Comparison of ENCODE assay signal across 8 cellular contexts in genomic region chr7:25862254-25862992, GRCh38.
A peak's percentile ranks its signal among the peaks of the same experiment; 100 is the strongest.
DNase-seq lines count a peak whose midpoint lies in the region; ATAC-seq and TF ChIP-seq lines count a peak whose summit lies in the region.

No MANE protein-coding gene starts in this region.

- H3K36me3 ChIP-seq in SK-N-MC (ENCODE audit: insufficient read depth, low read length) (no peaks in the 10 kb centered on the region), skeletal muscle satellite cell (ENCODE audit: insufficient read depth, low read length) (no peaks in the 10 kb centered on the region)

- peak overlapping the region; percentile 87 for H3K4me2 ChIP-seq in skeletal muscle satellite cell (ENCODE audit: low read length)

- intact Hi-C loops in left cardiac atrium (cut with DNase I), result loop anchor here in 1 of 2 donors (10.0 kb wide), 1 partner anchor 1302 kb away; the partner anchor contains the start of gene HOXA9

- H3K4me3 ChIP-seq in SK-N-MC (peak overlapping the region; percentile 86), skeletal muscle satellite cell (ENCODE audit: low read length) (peak overlapping the region; percentile 64)

- H3K27ac ChIP-seq in SK-N-MC, result peak overlapping the region; percentile 86

- H3K9ac ChIP-seq in SK-N-MC (ENCODE audit: insufficient read length), result peak overlapping the region; percentile 68
- H3K9ac ChIP-seq in skeletal muscle satellite cell (ENCODE audit: low read depth, low read length), result peak overlapping the region; percentile 55

- ATAC-seq in HG02763 (IDR thresholded peaks at IDR 0.05; ENCODE audit: unreplicated experiment) (peak; percentile 90), left cardiac atrium (peak; percentile 74 to 96)

- H3K4me1 ChIP-seq in skeletal muscle satellite cell (ENCODE audit: control insufficient read depth, insufficient read depth, low read length), result peaks cover 11% of the 10 kb centered on the region

- no peaks in the 10 kb centered on the region for H3K9me3 ChIP-seq in SK-N-MC (ENCODE audit: low read depth, low read length)
- no peaks in the 10 kb centered on the region for H3K9me3 ChIP-seq in skeletal muscle satellite cell (replicated peaks; ENCODE audit: low read length)

- TF ChIP-seq CTCF in GM13977 (IDR thresholded peaks at IDR 0.05; ENCODE audit: extremely low read depth, insufficient read depth, missing control alignments), result no peak

- DNase-seq in GM13977 (ENCODE audit: low spot score) (peak; percentile 87), NCI-H1092 treated with DMSO at 0.1 percent for 48 hours (lab: John Stamatoyannopoulos, UW) (peak; percentile 100), SK-N-MC (ENCODE audit: low read depth, low spot score) (peak; percentile 100), left cardiac atrium (peak; percentile 81), midbrain (lab: John Stamatoyannopoulos, UW) (no peak)
- DNase-seq in activated naive CD4-positive, alpha-beta T cell treated with anti-CD3 and anti-CD28 coated beads, Interleukin-2, amount 50 U/mL, for 16 hours, result peak; percentile 63

- in situ Hi-C loops in GM13977 (cut with MboI; ENCODE audit: low pct_unique_long_range_greater_than_20kb, low sequenced_read_pairs, unreplicated experiment), result no loop called here

- peaks cover 45% of the 10 kb centered on the region for H3K27me3 ChIP-seq in skeletal muscle satellite cell (ENCODE audit: control insufficient read depth, insufficient read depth, low read length)
